In genomic region chr16:89732918-89733242, GRCh38 we compare ENCODE assay signal across 12 cellular contexts.
"Had no signal": no experiment of that assay in that cellular context is flagged by ENCODE, and none has a peak within 500 bp of the region (broad histone marks: within the 10 kb centered on the region; RNA-seq: fewer than 3 reads in every experiment).

No MANE protein-coding gene starts in this region.

- H3K27ac Mint-ChIP-seq: activated CD4-positive, alpha-beta T cell treated with anti-CD3 and anti-CD28 coated beads for 36 hours; activated CD8-positive, alpha-beta T cell treated with anti-CD3 and anti-CD28 coated beads, Interleukin-2, amount 10 ng/mL, durations not matched to agents 7 days and 5 days had no signal

- H3K4me1 ChIP-seq: ascending aorta, gastrocnemius medialis, parathyroid adenoma had no signal

- H3K9me3 ChIP-seq: ascending aorta, gastrocnemius medialis, left ventricle myocardium inferior had no signal

- ATAC-seq: activated CD4-positive, alpha-beta T cell treated with anti-CD3 and anti-CD28 coated beads for 36 hours; activated CD8-positive, alpha-beta T cell treated with anti-CD3 and anti-CD28 coated beads, Interleukin-2, amount 10 ng/mL, durations not matched to agents 7 days and 5 days; gastrocnemius medialis had no signal

- H3K27ac ChIP-seq: ascending aorta, gastrocnemius medialis, left ventricle myocardium inferior, parathyroid adenoma, VCaP had no signal

- H3K4me3 ChIP-seq: ascending aorta, gastrocnemius medialis, left ventricle myocardium inferior had no signal

- H3K4me3 Mint-ChIP-seq: activated CD4-positive, alpha-beta T cell treated with anti-CD3 and anti-CD28 coated beads for 36 hours; activated CD8-positive, alpha-beta T cell treated with anti-CD3 and anti-CD28 coated beads, Interleukin-2, amount 10 ng/mL, durations not matched to agents 7 days and 5 days had no signal

- FAIRE-seq: kidney had no signal

- H3K27me3 ChIP-seq: ascending aorta, gastrocnemius medialis had no signal

- H2AFZ ChIP-seq: parathyroid adenoma had no signal

- H3K9ac ChIP-seq: parathyroid adenoma had no signal

- H3K27me3 Mint-ChIP-seq: activated CD4-positive, alpha-beta T cell treated with anti-CD3 and anti-CD28 coated beads for 36 hours had no signal

- DNase-seq: activated CD4-positive, alpha-beta T cell treated with anti-CD3 and anti-CD28 coated beads for 36 hours; activated CD8-positive, alpha-beta T cell treated with anti-CD3 and anti-CD28 coated beads, Interleukin-2, amount 10 ng/mL, durations not matched to agents 7 days and 5 days; gastrocnemius medialis; kidney; left ventricle myocardium inferior; mesenchymal stem cell; stimulated activated CD4-positive, alpha-beta T cell treated with anti-CD3 and anti-CD28 coated beads, Interleukin-4, amount 100 ng/mL, for 1 hour; stimulated activated CD8-positive, alpha-beta memory T cell treated with anti-CD3 and anti-CD28 coated beads, Interleukin-4, amount 100 ng/mL, for 48 hours; T1000 had no signal
